In the genomic region with DNA sequence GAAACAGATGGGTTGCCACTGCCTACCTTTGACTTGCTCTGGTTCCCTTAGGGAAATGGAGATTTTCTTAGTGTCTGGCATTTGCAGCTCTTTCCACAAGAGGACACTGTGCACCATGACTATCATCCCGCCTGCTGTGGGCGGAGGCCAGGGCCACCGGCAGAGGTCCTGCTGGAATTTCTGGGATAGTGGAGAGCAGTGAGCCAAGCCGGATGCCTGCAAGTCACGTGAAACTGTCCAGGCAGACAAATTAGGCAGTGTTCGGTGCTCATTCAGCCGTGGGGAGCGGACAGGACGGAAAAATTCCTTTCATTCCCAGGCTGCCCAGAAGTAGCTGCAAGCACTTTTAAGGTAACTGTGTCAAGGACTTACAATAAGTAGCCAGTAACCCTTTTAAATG, we compare ENCODE assay signal across 8 cellular contexts. TPM values are rescaled to one million over a fixed set of nuclear protein-coding genes. Genes with fewer than 3 reads are reported as not detected.
A peak's percentile ranks its signal among the peaks of the same experiment; 100 is the strongest.
DNase-seq lines count a peak whose midpoint lies in the region; TF ChIP-seq lines count a peak whose summit lies in the region.

No MANE protein-coding gene starts in this region.

- intact Hi-C loops in spleen (cut with DNase I; ENCODE audit: low total_unique reads), result no loop called here

- WGBS in spleen, 5 donors, result 28 to 51% (median 37%) methylated on average over 9 of the region's 9 CpGs

- H3K4me1 ChIP-seq in spleen, result peaks cover 0 to 6% (median 0%) of the 10 kb centered on the region in 6 donors

- no peaks in the 10 kb centered on the region for H3K36me3 ChIP-seq in brain microvascular endothelial cell (replicated peaks)
- no peaks in the 10 kb centered on the region for H3K36me3 ChIP-seq in spleen

- in situ Hi-C loops in brain microvascular endothelial cell (cut with HindIII; ENCODE audit: low pct_ligation_motif_present, low sequenced_read_pairs), result no loop called here

- H3K4me3 ChIP-seq in brain microvascular endothelial cell (ENCODE audit: low read depth, low read length) (no peak overlapping the region), spleen (peak overlapping the region in 1 of 8 donors; percentile 28)

- H3K27ac ChIP-seq in brain microvascular endothelial cell (no peak overlapping the region), spleen (peak overlapping the region in 2 of 8 donors; percentile 0 to 10)

- DNase-seq in GM04503 (ENCODE audit: low read depth) (peak; percentile 8), NCI-H2227 (lab: John Stamatoyannopoulos, UW; ENCODE audit: unreplicated experiment) (peak; percentile 85), brain microvascular endothelial cell (peak; percentile 23), iris pigment epithelial cell (ENCODE audit: low read depth) (peak; percentile 63), spleen (peak; percentile 85)
- DNase-seq in stimulated activated CD4-positive, alpha-beta T cell treated with anti-CD3 and anti-CD28 coated beads, Interleukin-4, amount 100 ng/mL, for 4 hours, result no peak
- no peak for DNase-seq in activated CD4-positive, alpha-beta T cell treated with anti-CD3 and anti-CD28 coated beads, Interleukin-2, amount 50 U/mL, for 4 hours
- DNase-seq in central memory CD4-positive, alpha-beta T cell, result no peak

- H3K27me3 ChIP-seq in brain microvascular endothelial cell (replicated peaks) (no peaks in the 10 kb centered on the region), spleen (replicated peaks in 1 of 7) (no peaks in the 10 kb centered on the region)

- H3K9me3 ChIP-seq in spleen, result no peaks in the 10 kb centered on the region

- TF ChIP-seq POLR2A in spleen (IDR thresholded peaks at IDR 0.05), result no peak

- TF ChIP-seq CTCF in brain microvascular endothelial cell (IDR thresholded peaks at IDR 0.05; ENCODE audit: low read depth, low read length, missing control alignments), result peak; percentile 79
- TF ChIP-seq CTCF in spleen (IDR thresholded peaks at IDR 0.05 in 8 of 11, conservative IDR thresholded peaks at IDR 0.05 in 3 of 11), result peak in 10 of 11 experiments; percentile 12 to 85 (median 62)

RNA-seq across cellular contexts. Expression of gene IGSF5, which starts 43.4 kb away (rescaled TPM):
- under 1 TPM in 2 of 7 donors, not detected in 5; 0.23 to 0.39 TPM for total RNA-seq in spleen
- polyA plus RNA-seq in spleen, result under 1 TPM; 0.03 to 0.10 (median 0.04) TPM

Comparison
In these comparisons a context has a peak if more than half of its experiments do, and no peak if none do; other contexts are left out.
1. DNase-seq: peak in GM04503 (single experiment), NCI-H2227 (single experiment), brain microvascular endothelial cell (single experiment), iris pigment epithelial cell (single experiment) and spleen (single experiment); none in stimulated activated CD4-positive, alpha-beta T cell treated with anti-CD3 and anti-CD28 coated beads, Interleukin-4, amount 100 ng/mL, for 4 hours (0 of 2), activated CD4-positive, alpha-beta T cell treated with anti-CD3 and anti-CD28 coated beads, Interleukin-2, amount 50 U/mL, for 4 hours (0 of 2) and central memory CD4-positive, alpha-beta T cell (single experiment).